ENCODE assay signal across 26 cellular contexts in the genomic region with DNA sequence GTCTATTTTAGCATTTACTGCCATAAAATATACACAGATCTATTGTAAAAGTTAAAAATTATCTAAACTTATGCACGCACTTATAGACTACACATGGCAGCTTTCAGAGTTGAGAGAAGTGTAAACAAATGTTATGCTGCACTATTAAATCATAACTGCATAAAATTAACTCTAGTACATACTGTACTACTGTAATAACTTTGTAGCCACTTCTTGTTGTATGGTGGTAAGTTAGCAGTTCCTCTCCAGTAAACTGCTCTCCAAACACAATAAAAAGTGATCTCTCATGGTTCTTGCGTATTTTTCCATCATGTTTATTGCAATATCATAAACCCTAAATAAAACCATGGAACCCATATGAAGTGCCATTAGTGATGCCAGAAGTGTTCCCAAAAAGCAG.
"Had no signal": no experiment of that assay in that cellular context is flagged by ENCODE, and none has a peak within 500 bp of the region (broad histone marks: within the 10 kb centered on the region; RNA-seq: fewer than 3 reads in every experiment).

No MANE protein-coding gene starts in this region.

- H3K4me3 ChIP-seq: left lung, lower lobe of right lung, ovary, right atrium auricular region, right lobe of liver, smooth muscle cell, testis, thyroid gland, upper lobe of right lung had no signal

- H3K4me3 Mint-ChIP-seq: naive thymus-derived CD4-positive, alpha-beta T cell; natural killer cell treated with Interleukin-12 subunit alpha and Interleukin-12 subunit beta and Interleukin-15 and Interleukin-18, amount 100 ng/mL, for 72 hours; stimulated activated memory B cell treated with anti-CD40 and anti-IgM and Interleukin-4, amounts not matched to agents 10 μg/mL and 1 μg/mL and 100 μg/mL, for 72 hours; stimulated activated naive CD8-positive, alpha-beta T cell treated with anti-CD3 and anti-CD28 coated beads, Interleukin-15, amount 100 ng/mL, for 72 hours had no signal

- H3K9me3 Mint-ChIP-seq: natural killer cell treated with Interleukin-12 subunit alpha and Interleukin-12 subunit beta and Interleukin-15 and Interleukin-18, amount 100 ng/mL, for 72 hours; stimulated activated memory B cell treated with anti-CD40 and anti-IgM and Interleukin-4, amounts not matched to agents 10 μg/mL and 1 μg/mL and 100 μg/mL, for 72 hours had no signal

- H3K9me3 ChIP-seq: left lung, lower lobe of right lung, ovary, right atrium auricular region, right lobe of liver, testis, thyroid gland, upper lobe of right lung had no signal

- H3K27ac ChIP-seq: left lung, lower lobe of right lung, ovary, right lobe of liver, thyroid gland, upper lobe of right lung had no signal

- DNase-seq: hippocampal formation; kidney glomerular epithelial cell; left cardiac atrium; left lung; lower lobe of right lung; mammary epithelial cell; mesenchymal stem cell; naive thymus-derived CD4-positive, alpha-beta T cell; ovary; right lobe of liver; stimulated activated CD4-positive, alpha-beta T cell treated with anti-CD3 and anti-CD28 coated beads, Interleukin-1b, Interleukin-23, amount 100 ng/mL, for 48 hours; stimulated activated CD4-positive, alpha-beta T cell treated with anti-CD3 and anti-CD28 coated beads, Interleukin-2, amount 100 ng/mL, for 48 hours; stimulated activated CD4-positive, alpha-beta T cell treated with anti-CD3 and anti-CD28 coated beads, Interleukin-4, amount 100 ng/mL, for 4 hours; stimulated activated CD8-positive, alpha-beta memory T cell treated with anti-CD3 and anti-CD28 coated beads, Interleukin-4, amount 100 ng/mL, for 48 hours; stimulated activated naive CD4-positive, alpha-beta T cell treated with Interleukin-2 at 50 U/mL for 16 hours; stimulated activated naive CD8-positive, alpha-beta T cell treated with anti-CD3 and anti-CD28 coated beads, Interleukin-15, amount 100 ng/mL, for 72 hours; substantia nigra; testis; thyroid gland; trophoblast cell; upper lobe of right lung had no signal

- ATAC-seq: left cardiac atrium; left lung; lower lobe of right lung; naive thymus-derived CD4-positive, alpha-beta T cell; natural killer cell treated with Interleukin-12 subunit alpha and Interleukin-12 subunit beta and Interleukin-15 and Interleukin-18, amount 100 ng/mL, for 72 hours; right lobe of liver; stimulated activated memory B cell treated with anti-CD40 and anti-IgM and Interleukin-4, amounts not matched to agents 10 μg/mL and 1 μg/mL and 100 μg/mL, for 72 hours; stimulated activated naive CD8-positive, alpha-beta T cell treated with anti-CD3 and anti-CD28 coated beads, Interleukin-15, amount 100 ng/mL, for 72 hours; upper lobe of right lung had no signal

- H3K36me3 ChIP-seq: ovary, right atrium auricular region had no signal

- H3K27me3 Mint-ChIP-seq: naive thymus-derived CD4-positive, alpha-beta T cell; natural killer cell treated with Interleukin-12 subunit alpha and Interleukin-12 subunit beta and Interleukin-15 and Interleukin-18, amount 100 ng/mL, for 72 hours; progenitor cell of endocrine pancreas; stimulated activated memory B cell treated with anti-CD40 and anti-IgM and Interleukin-4, amounts not matched to agents 10 μg/mL and 1 μg/mL and 100 μg/mL, for 72 hours; stimulated activated naive CD8-positive, alpha-beta T cell treated with anti-CD3 and anti-CD28 coated beads, Interleukin-15, amount 100 ng/mL, for 72 hours had no signal

- H3K27ac Mint-ChIP-seq: natural killer cell treated with Interleukin-12 subunit alpha and Interleukin-12 subunit beta and Interleukin-15 and Interleukin-18, amount 100 ng/mL, for 72 hours; progenitor cell of endocrine pancreas; stimulated activated memory B cell treated with anti-CD40 and anti-IgM and Interleukin-4, amounts not matched to agents 10 μg/mL and 1 μg/mL and 100 μg/mL, for 72 hours; stimulated activated naive CD8-positive, alpha-beta T cell treated with anti-CD3 and anti-CD28 coated beads, Interleukin-15, amount 100 ng/mL, for 72 hours had no signal

- H3K27me3 ChIP-seq: left lung, ovary, right atrium auricular region, right lobe of liver, testis, thyroid gland, upper lobe of right lung had no signal

- H3K4me1 ChIP-seq: left lung, lower lobe of right lung, right atrium auricular region, right lobe of liver, testis, upper lobe of right lung had no signal
